In the genomic region with DNA sequence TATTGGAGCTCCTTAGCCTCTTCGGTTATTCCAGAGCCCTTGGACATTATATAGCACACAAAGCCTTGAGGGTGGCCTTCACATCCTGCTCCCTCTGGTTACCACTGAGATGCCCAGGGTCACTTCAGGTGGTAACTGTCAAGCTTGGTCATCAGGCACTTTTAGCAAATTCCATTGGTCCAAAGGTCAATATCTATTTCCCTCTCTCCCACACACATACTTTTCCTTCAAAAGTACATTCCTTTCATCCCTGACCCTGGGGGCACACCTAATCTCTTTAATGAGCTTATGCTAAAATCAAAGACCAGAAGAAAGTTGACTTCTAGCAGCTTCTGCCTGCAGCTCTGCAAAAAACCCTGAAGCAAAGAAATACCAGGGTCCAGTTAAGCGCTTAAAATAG, we compare ENCODE assay signal across 16 cellular contexts.
"Had no signal": no experiment of that assay in that cellular context is flagged by ENCODE, and none has a peak within 500 bp of the region (broad histone marks: within the 10 kb centered on the region; RNA-seq: fewer than 3 reads in every experiment).

No MANE protein-coding gene starts in this region.

- H3K27ac ChIP-seq: foreskin keratinocyte, sigmoid colon, uterus had no signal

- H3K4me1 ChIP-seq: foreskin keratinocyte, sigmoid colon, uterus had no signal

- ATAC-seq: foreskin keratinocyte; mucosa of descending colon; stimulated activated naive B cell treated with anti-CD40 and anti-IgM and Interleukin-4, amounts not matched to agents 10 μg/mL and 1 μg/mL and 100 μg/mL, for 72 hours had no signal

- H3K9me3 ChIP-seq: mucosa of descending colon, sigmoid colon, uterus had no signal

- DNase-seq: activated CD4-positive, alpha-beta memory T cell treated with anti-CD3 and anti-CD28 coated beads for 36 hours; activated CD4-positive, alpha-beta T cell treated with anti-CD3 and anti-CD28 coated beads for 48 hours; activated naive CD4-positive, alpha-beta T cell treated with Interleukin-2 at 50 U/mL for 16 hours; activated naive CD8-positive, alpha-beta T cell treated with anti-CD3 and anti-CD28 coated beads, Interleukin-2, amount 10 ng/mL, durations not matched to agents 7 days and 5 days; activated T-cell treated with anti-CD3 and anti-CD28 coated beads, Interleukin-2, amount 50 U/mL, for 48 hours; amniotic stem cell; cerebellar nuclear complex; effector CD4-positive, alpha-beta T cell; foreskin keratinocyte; mucosa of descending colon; occipital lobe; sigmoid colon; stimulated activated CD4-positive, alpha-beta T cell treated with anti-CD3 and anti-CD28 coated beads, Interleukin-15, amount 100 ng/mL, for 24 hours; stimulated activated naive B cell treated with anti-CD40 and anti-IgM and Interleukin-4, amounts not matched to agents 10 μg/mL and 1 μg/mL and 100 μg/mL, for 72 hours; uterus had no signal

- H3K27me3 ChIP-seq: foreskin keratinocyte, sigmoid colon, uterus had no signal

- H3K4me3 ChIP-seq: mucosa of descending colon, sigmoid colon, smooth muscle cell, uterus had no signal
